Comparison of ENCODE assay signal across 21 cellular contexts in the genomic region with DNA sequence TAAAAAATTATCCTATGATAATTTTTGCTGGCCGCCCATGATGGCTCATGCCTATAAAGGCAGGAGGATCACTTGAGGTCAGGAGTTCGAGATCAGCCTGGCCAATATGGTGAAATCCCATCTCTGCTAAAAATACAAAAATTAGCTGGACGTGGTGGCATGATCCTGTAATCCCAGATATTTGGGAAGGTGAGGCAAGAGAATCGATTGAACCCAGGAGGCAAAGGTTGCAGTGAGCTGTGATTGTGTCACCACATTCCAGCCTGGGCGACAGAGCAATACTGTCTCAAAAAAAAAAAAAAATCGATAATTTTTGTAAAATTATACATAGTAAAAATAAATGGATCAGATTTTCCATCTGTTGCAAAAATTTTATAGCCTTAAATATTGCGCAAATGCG. TPM values are rescaled to one million over a fixed set of nuclear protein-coding genes. Genes with fewer than 3 reads are reported as not detected.
DNase-seq lines count a peak whose midpoint lies in the region; ATAC-seq, FAIRE-seq and TF ChIP-seq lines count a peak whose summit lies in the region.
"Had no signal": no experiment of that assay in that cellular context is flagged by ENCODE, and none has a peak within 500 bp of the region (broad histone marks: within the 10 kb centered on the region; RNA-seq: fewer than 3 reads in every experiment).

No MANE protein-coding gene starts in this region.

- H3K27me3 ChIP-seq in IMR-90 (ENCODE audit: control insufficient read depth, insufficient read depth, low read length) (no peaks in the 10 kb centered on the region), HepG2 (ENCODE audit: control insufficient read depth in 1 of 2, insufficient read depth in 2 of 2, low read length in 2 of 2) (no peaks in the 10 kb centered on the region), right lobe of liver (no peaks in the 10 kb centered on the region)
- H3K27me3 ChIP-seq: BE2C, BLaER1 had no signal

- TF ChIP-seq CTCF in IMR-90 (conservative IDR thresholded peaks at IDR 0.05; ENCODE audit: low read depth, low read length) (no peak), HepG2 (CRISPR knock-in tag; IDR thresholded peaks at IDR 0.05) (no peak), right lobe of liver (IDR thresholded peaks at IDR 0.05) (no peak)

- H3K18ac ChIP-seq in IMR-90 (ENCODE audit: low read depth, low read length), result no peak overlapping the region

- H3K4me1 ChIP-seq in IMR-90 (ENCODE audit: control insufficient read depth, insufficient read depth, low read length) (no peaks in the 10 kb centered on the region), HepG2 (ENCODE audit: insufficient read depth, low read length) (no peaks in the 10 kb centered on the region), right lobe of liver (peaks cover 0 to 10% (median 0%) of the 10 kb centered on the region in 4 donors)
- H3K4me1 ChIP-seq: BE2C had no signal

- no peak overlapping the region for H3K4me2 ChIP-seq in IMR-90 (ENCODE audit: low read depth, low read length)
- no peak overlapping the region for H3K4me2 ChIP-seq in HepG2 (ENCODE audit: low read depth, low read length)
- H3K4me2 ChIP-seq: BLaER1 had no signal

- CTCF ChIA-PET in IMR-90 (lab: Yijun Ruan, JAX) (interaction anchor here (1.1 kb wide), 1 partner anchor 470 kb away, joined by 3 read pairs; no protein-coding TSS in a partner anchor), HepG2 (lab: Yijun Ruan, JAX; ENCODE audit: low intra/inter-chr PET ratio, low total read pairs) (no interaction called here)

- TF ChIP-seq POLR2A in IMR-90 (IDR thresholded peaks at IDR 0.05; ENCODE audit: low read depth, low read length) (no peak), HepG2 (IDR thresholded peaks at IDR 0.05; ENCODE audit: insufficient read depth in 1 of 2, low read depth in 2 of 2, low read length in 2 of 2) (no peak), right lobe of liver (IDR thresholded peaks at IDR 0.05) (no peak)

- no peak for FAIRE-seq in HepG2 (lab: Jason Lieb, UNC)
- FAIRE-seq: A204.1, D721Med, G401.6, GM12891 had no signal

- TF ChIP-seq RAD21 in IMR-90 (IDR thresholded peaks at IDR 0.05; ENCODE audit: low read length) (no peak), HepG2 (CRISPR knock-in tag; IDR thresholded peaks at IDR 0.05) (no peak)

- no peak overlapping the region for H2AK9ac ChIP-seq in IMR-90 (replicated peaks; ENCODE audit: low read depth, low read length, poor library complexity)

- H3K4me3 ChIP-seq in IMR-90 (ENCODE audit: insufficient read depth, low read depth, low read length) (no peak overlapping the region), HepG2 (replicated peaks in 1 of 3; ENCODE audit: insufficient read depth in 1 of 3, low read depth in 2 of 3, low read length in 3 of 3) (no peak overlapping the region), right lobe of liver (peak overlapping the region in 2 of 3 donors; percentile 23)
- H3K4me3 ChIP-seq: BLaER1 had no signal

- H4K91ac ChIP-seq in IMR-90 (ENCODE audit: insufficient read depth, low read depth, low read length), result no peak overlapping the region

- DNase-seq in IMR-90 (no peak), HepG2 (ENCODE audit: low spot score) (no peak), right lobe of liver (peak; percentile 41 to 83 (median 64)), NCI-H2171 (lab: John Stamatoyannopoulos, UW) (no peak), NCI-H226 (no peak)
- DNase-seq in stimulated activated CD4-positive, alpha-beta T cell treated with anti-CD3 and anti-CD28 coated beads, Interleukin-4, amount 100 ng/mL, for 4 hours, result no peak
- DNase-seq: 8988T; ACHN; BE2C; C1 segment of cervical spinal cord; CD4-positive, alpha-beta memory T cell; CD4-positive, CD25-positive, alpha-beta regulatory T cell; CD8-positive, alpha-beta memory T cell; COR-L47; DMS79 treated with DMSO at 0.1 percent for 48 hours; GF-D8 had no signal

- POLR2A ChIA-PET in IMR-90 (lab: Charles Lee; ENCODE audit: unreplicated experiment) (no interaction called here), HepG2 (lab: Yijun Ruan, JAX) (no interaction called here)

- H3K9me3 ChIP-seq in IMR-90 (ENCODE audit: control insufficient read depth, insufficient read depth, low read length) (no peaks in the 10 kb centered on the region), HepG2 (ENCODE audit: low read length) (no peaks in the 10 kb centered on the region), right lobe of liver (no peaks in the 10 kb centered on the region)
- H3K9me3 ChIP-seq: BE2C had no signal

- no peak overlapping the region for H3K4ac ChIP-seq in IMR-90 (ENCODE audit: low read depth, low read length)

- WGBS in IMR-90 (ENCODE audit: extremely low coverage in 2 of 2, insufficient read length in 1 of 2), 2 experiments, result no CpG with 5 or more reads among the region's 8 CpGs
- 23% methylated on average over 8 of the region's 8 CpGs for WGBS in HepG2 (ENCODE audit: low lambda C conversion rate)
- WGBS in right lobe of liver (ENCODE audit: insufficient coverage, low coverage, low lambda C conversion rate, missing lambda C conversion rate), result 31% methylated on average over 8 of the region's 8 CpGs

- H2BK20ac ChIP-seq in IMR-90 (ENCODE audit: low read depth, low read length), result no peak overlapping the region

- H3K23ac ChIP-seq in IMR-90 (ENCODE audit: low read depth, low read length), result no peak overlapping the region

- H3K79me1 ChIP-seq in IMR-90 (ENCODE audit: low read depth in 1 of 2, low read length in 2 of 2), result no peaks in the 10 kb centered on the region

- H2AK5ac ChIP-seq in IMR-90 (ENCODE audit: low read depth, low read length), result no peak overlapping the region

- H3K36me3 ChIP-seq in IMR-90 (ENCODE audit: control insufficient read depth, insufficient read depth, low read length) (no peaks in the 10 kb centered on the region), HepG2 (replicated peaks in 1 of 2; ENCODE audit: control insufficient read depth in 1 of 2, insufficient read depth in 2 of 2, low read length in 2 of 2) (no peaks in the 10 kb centered on the region), right lobe of liver (no peaks in the 10 kb centered on the region)
- H3K36me3 ChIP-seq: BE2C, BLaER1 had no signal

- H3K9me1 ChIP-seq in IMR-90 (ENCODE audit: insufficient read depth, low read length), result no peaks in the 10 kb centered on the region

- no peaks in the 10 kb centered on the region for H3K79me2 ChIP-seq in HepG2 (ENCODE audit: insufficient read depth, low read length)

- H3K27ac ChIP-seq in IMR-90 (ENCODE audit: insufficient read depth, low read length), result no peak overlapping the region
- no peak overlapping the region for H3K27ac ChIP-seq in HepG2 (ENCODE audit: extremely low read length, insufficient read depth, low read length)
- peak overlapping the region in 2 of 3 donors; percentile 28 to 68 for H3K27ac ChIP-seq in right lobe of liver
- H3K27ac ChIP-seq: BLaER1 had no signal

- H4K5ac ChIP-seq in IMR-90 (ENCODE audit: low read depth, low read length), result no peak overlapping the region

- H2BK15ac ChIP-seq in IMR-90 (ENCODE audit: low read depth, low read length), result no peak overlapping the region

- no TSS peak for BruUV-seq in IMR-90 (replicated peaks; lab: Mats Ljungman, UMichigan)
- BruUV-seq in HepG2 (replicated peaks; lab: Mats Ljungman, UMichigan), result no TSS peak

- H4K20me1 ChIP-seq in IMR-90 (ENCODE audit: insufficient read depth, low read length), result no peaks in the 10 kb centered on the region
- H4K20me1 ChIP-seq in HepG2 (ENCODE audit: insufficient read depth, low read length), result no peaks in the 10 kb centered on the region
- H4K20me1 ChIP-seq: BLaER1 had no signal

- no peak overlapping the region for H3K14ac ChIP-seq in IMR-90 (replicated peaks; ENCODE audit: low read depth, low read length)

- H2BK120ac ChIP-seq in IMR-90 (ENCODE audit: low read depth, low read length), result no peak overlapping the region

- H2AFZ ChIP-seq in IMR-90 (replicated peaks; ENCODE audit: low read length, poor library complexity) (no peak overlapping the region), HepG2 (ENCODE audit: low read length) (no peak overlapping the region)

- intact Hi-C loops in IMR-90 (cut with micrococcal nuclease) (no loop called here), HepG2 (cut with micrococcal nuclease; ENCODE audit: unreplicated experiment) (no loop called here), right lobe of liver (cut with DNase I) (no loop called here)

- H3K9ac ChIP-seq in IMR-90 (ENCODE audit: low read depth, low read length) (no peak overlapping the region), HepG2 (ENCODE audit: insufficient read depth, low read depth, low read length) (no peak overlapping the region)
- H3K9ac ChIP-seq: BLaER1 had no signal

- in situ Hi-C loops in IMR-90 (cut with MboI; ENCODE audit: low sequenced_read_pairs) (loop anchor here (25.0 kb wide), 1 partner anchor 448 kb away; no protein-coding TSS in a partner anchor), HepG2 (cut with HindIII; ENCODE audit: extremely low pct_ligation_motif_present, low pct_unique_long_range_greater_than_20kb) (no loop called here)

- TF ChIP-seq EP300 in HepG2 (IDR thresholded peaks at IDR 0.05; ENCODE audit: low read depth in 2 of 2, low read length in 2 of 2) (peak in 1 of 2 experiments; percentile 20; a peak in 1 of 4 replicates), HepG2 (CRISPR knock-in tag; IDR thresholded peaks at IDR 0.05; ENCODE audit: borderline replicate concordance) (no peak)

- dilution Hi-C loops in IMR-90 (cut with HindIII; ENCODE audit: low sequenced_read_pairs, unreplicated experiment), result no loop called here

- H2BK5ac ChIP-seq in IMR-90 (ENCODE audit: low read depth, low read length, poor library complexity, severe bottlenecking), result no peak overlapping the region

- no peak overlapping the region for H4K8ac ChIP-seq in IMR-90 (ENCODE audit: low read depth in 2 of 2, low read length in 2 of 2)

- no peak for ATAC-seq in IMR-90 (ENCODE audit: low read depth)
- peak; percentile 47 for ATAC-seq in HepG2
- peak; percentile 88 to 97 (median 90) for ATAC-seq in right lobe of liver

- no peak overlapping the region for H3K56ac ChIP-seq in IMR-90 (ENCODE audit: extremely low read depth, insufficient read depth, low read length)

RNA-seq across cellular contexts. Expression of a gene that starts 31.7 kb away (rescaled TPM):
- total RNA-seq in IMR-90 (2012; rRNA removed), result 28.1 and 29.6 TPM in 2 replicates
- 6.9 and 10.1 TPM in 2 replicates for polyA plus RNA-seq in IMR-90 (2012; rRNA removed)
- 2.2 and 3.0 TPM in 2 replicates for polyA plus RNA-seq in IMR-90 (2012; cell fraction: cytosol; rRNA removed)
- 1.0 and 9.0 TPM in 2 replicates for polyA plus RNA-seq in IMR-90 (2012; cell fraction: nucleus; rRNA removed; ENCODE audit: low replicate concordance)
- total RNA-seq in HepG2 (2016; rRNA removed; fragmentation: Illumina TruSeq; extraction: Trizol), result 0.66 and 0.71 TPM in 2 replicates
- 1.3 and 1.9 TPM in 2 replicates for total RNA-seq in HepG2 (2016; cell fraction: cytosol; rRNA removed; fragmentation: Illumina TruSeq; extraction: Trizol; ENCODE audit: low read depth)
- total RNA-seq in HepG2 (2016; cell fraction: insoluble cytoplasmic fraction; rRNA removed; fragmentation: Illumina TruSeq; extraction: Trizol), result 1.0 and 1.3 TPM in 2 replicates
- total RNA-seq in HepG2 (2016; cell fraction: membrane; rRNA removed; fragmentation: Illumina TruSeq; extraction: Trizol), result 0.74 and 1.5 TPM in 2 replicates
- total RNA-seq in HepG2 (2016; cell fraction: nucleus; rRNA removed; fragmentation: Illumina TruSeq; extraction: Trizol), result 1.3 and 1.6 TPM in 2 replicates
- 0.16 and 0.26 TPM in 2 replicates for polyA plus RNA-seq in HepG2 (2011; rRNA removed)
- polyA plus RNA-seq in HepG2 (2011; cell fraction: cytosol; rRNA removed), result 0.07 and 0.14 TPM in 2 replicates
- 0.06 and 0.64 TPM in 2 replicates for polyA plus RNA-seq in HepG2 (2011; cell fraction: nucleus; rRNA removed)
- 0.27 and 0.28 TPM in 2 replicates for polyA plus RNA-seq in HepG2 (2012)
- polyA plus RNA-seq in HepG2 (2016; cell fraction: cytosol; fragmentation: Illumina TruSeq; extraction: Trizol; ENCODE audit: low read depth), result 0.12 and 0.19 TPM in 2 replicates
- 0.29 and 1.1 TPM in 2 replicates for polyA plus RNA-seq in HepG2 (2016; cell fraction: insoluble cytoplasmic fraction; fragmentation: Illumina TruSeq; extraction: Trizol; ENCODE audit: low read depth)
- 0.07 and 0.38 TPM in 2 replicates for polyA plus RNA-seq in HepG2 (2016; cell fraction: membrane; fragmentation: Illumina TruSeq; extraction: Trizol; ENCODE audit: low read depth)
- polyA plus RNA-seq in HepG2 (2016; cell fraction: nucleus; fragmentation: Illumina TruSeq; extraction: Trizol; ENCODE audit: insufficient read depth, low read depth), result 0.18 and 1.0 TPM in 2 replicates
- polyA minus RNA-seq in HepG2 (2011; rRNA and poly(A)+ RNA removed; ENCODE audit: low replicate concordance), result 0.32 and 39.9 TPM in 2 replicates
- polyA minus RNA-seq in HepG2 (2011; cell fraction: cytosol; rRNA and poly(A)+ RNA removed), result 0.09 and 0.30 TPM in 2 replicates
- polyA minus RNA-seq in HepG2 (2011; cell fraction: nucleus; rRNA and poly(A)+ RNA removed), result 3.6 and 5.2 TPM in 2 replicates
- total RNA-seq in right lobe of liver, result 10 to 100 TPM; 12.6 to 28.7 (median 17.9) TPM

Comparison
In these comparisons a context has a peak if more than half of its experiments do, and no peak if none do; other contexts are left out.
1. DNase-seq: peak in right lobe of liver (3 of 3); none in IMR-90 (single experiment), HepG2 (single experiment), NCI-H2171 (single experiment), stimulated activated CD4-positive, alpha-beta T cell treated with anti-CD3 and anti-CD28 coated beads, Interleukin-4, amount 100 ng/mL, for 4 hours (0 of 2) and NCI-H226 (single experiment).
2. H3K27ac ChIP-seq: peak in right lobe of liver (2 of 3); none in IMR-90 (single experiment) and HepG2 (single experiment).
3. H3K4me3 ChIP-seq: peak in right lobe of liver (2 of 3); none in IMR-90 (single experiment) and HepG2 (0 of 3).